In the genomic region with DNA sequence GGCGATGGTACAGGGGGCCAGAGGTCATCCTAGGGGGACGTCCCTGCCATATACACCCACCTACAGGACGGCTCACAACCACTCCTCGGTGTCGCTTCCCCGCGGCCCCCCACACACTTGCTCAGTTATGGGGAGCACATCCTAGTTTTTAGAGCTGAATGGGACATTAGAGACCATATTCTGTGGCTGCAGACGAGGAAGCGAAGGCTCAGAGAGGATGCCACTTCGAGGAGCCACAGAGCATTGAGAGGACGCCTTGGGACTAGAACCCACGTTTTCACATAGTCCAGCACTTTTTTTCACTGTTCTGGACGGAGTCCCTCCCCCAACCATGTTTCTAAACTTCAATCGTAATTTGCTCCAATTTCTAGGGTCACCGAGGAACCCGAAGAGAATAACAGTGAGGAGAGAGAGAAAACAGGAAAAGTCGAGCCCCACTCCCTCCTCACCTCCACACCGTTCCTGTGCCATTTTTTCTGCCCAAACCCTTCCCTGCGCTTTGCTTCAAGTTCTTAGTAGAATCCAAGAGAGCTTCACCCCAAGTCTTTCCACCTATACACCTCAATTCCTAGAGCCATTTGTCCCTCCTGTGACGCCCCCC, we compare ENCODE assay signal across 2 cellular contexts.
TF ChIP-seq lines count a peak whose summit lies in the region.

No MANE protein-coding gene starts in this region.

TF ChIP-seq in SK-N-SH, 30 proteins besides CTCF, POLR2A, EP300 and RAD21 (continued from another document):
- no peak for TF ChIP-seq SMC3 (IDR thresholded peaks at IDR 0.05; ENCODE audit: low read depth, low read length)
- TF ChIP-seq, protein P1, sequence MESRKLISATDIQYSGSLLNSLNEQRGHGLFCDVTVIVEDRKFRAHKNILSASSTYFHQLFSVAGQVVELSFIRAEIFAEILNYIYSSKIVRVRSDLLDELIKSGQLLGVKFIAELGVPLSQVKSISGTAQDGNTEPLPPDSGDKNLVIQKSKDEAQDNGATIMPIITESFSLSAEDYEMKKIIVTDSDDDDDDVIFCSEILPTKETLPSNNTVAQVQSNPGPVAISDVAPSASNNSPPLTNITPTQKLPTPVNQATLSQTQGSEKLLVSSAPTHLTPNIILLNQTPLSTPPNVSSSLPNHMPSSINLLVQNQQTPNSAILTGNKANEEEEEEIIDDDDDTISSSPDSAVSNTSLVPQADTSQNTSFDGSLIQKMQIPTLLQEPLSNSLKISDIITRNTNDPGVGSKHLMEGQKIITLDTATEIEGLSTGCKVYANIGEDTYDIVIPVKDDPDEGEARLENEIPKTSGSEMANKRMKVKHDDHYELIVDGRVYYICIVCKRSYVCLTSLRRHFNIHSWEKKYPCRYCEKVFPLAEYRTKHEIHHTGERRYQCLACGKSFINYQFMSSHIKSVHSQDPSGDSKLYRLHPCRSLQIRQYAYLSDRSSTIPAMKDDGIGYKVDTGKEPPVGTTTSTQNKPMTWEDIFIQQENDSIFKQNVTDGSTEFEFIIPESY (IDR thresholded peaks at IDR 0.05; ENCODE audit: borderline replicate concordance, low read depth): no peak
- no peak for TF ChIP-seq USF1 (IDR thresholded peaks at IDR 0.05; ENCODE audit: borderline replicate concordance, low read depth)
- no peak for TF ChIP-seq RCOR1 (IDR thresholded peaks at IDR 0.05; ENCODE audit: low read length)
- TF ChIP-seq TAF1 (IDR thresholded peaks at IDR 0.05; ENCODE audit: borderline replicate concordance, low read depth, low read length): no peak
- TF ChIP-seq FOXM1 (IDR thresholded peaks at IDR 0.05; ENCODE audit: low read depth): no peak
- TF ChIP-seq RFX5 (IDR thresholded peaks at IDR 0.05; ENCODE audit: low read length): no peak
- TF ChIP-seq YY1 (IDR thresholded peaks at IDR 0.05; ENCODE audit: low read depth): no peak

TF ChIP-seq in SK-N-SH treated with all-trans-retinoic acid at 6 μM for 48 hours, 23 proteins besides CTCF, POLR2A, EP300 and RAD21:
- TF ChIP-seq PATZ1 (CRISPR knock-in tag; IDR thresholded peaks at IDR 0.05; ENCODE audit: borderline replicate concordance) (no peak), ZNF565 (CRISPR knock-in tag; conservative IDR thresholded peaks at IDR 0.05; ENCODE audit: low read depth) (no peak), ZFP3 (CRISPR knock-in tag; IDR thresholded peaks at IDR 0.05) (no peak), TOX (CRISPR knock-in tag; IDR thresholded peaks at IDR 0.05; ENCODE audit: borderline replicate concordance) (no peak), CSDC2 (CRISPR knock-in tag; IDR thresholded peaks at IDR 0.05) (no peak), OSR1 (CRISPR knock-in tag; IDR thresholded peaks at IDR 0.05) (no peak), ZFP30 (CRISPR knock-in tag; IDR thresholded peaks at IDR 0.05) (no peak), ZNF70 (CRISPR knock-in tag; IDR thresholded peaks at IDR 0.05) (no peak), ARNTL (CRISPR knock-in tag; IDR thresholded peaks at IDR 0.05; ENCODE audit: borderline replicate concordance, low read depth) (no peak), TCF4 (CRISPR knock-in tag; IDR thresholded peaks at IDR 0.05; ENCODE audit: borderline replicate concordance) (no peak), POU6F1 (CRISPR knock-in tag; IDR thresholded peaks at IDR 0.05; ENCODE audit: borderline replicate concordance, low read depth) (no peak), SNAI2 (CRISPR knock-in tag; IDR thresholded peaks at IDR 0.05) (no peak), ISL1 (CRISPR knock-in tag; IDR thresholded peaks at IDR 0.05) (no peak)
- TF ChIP-seq, protein P2, sequence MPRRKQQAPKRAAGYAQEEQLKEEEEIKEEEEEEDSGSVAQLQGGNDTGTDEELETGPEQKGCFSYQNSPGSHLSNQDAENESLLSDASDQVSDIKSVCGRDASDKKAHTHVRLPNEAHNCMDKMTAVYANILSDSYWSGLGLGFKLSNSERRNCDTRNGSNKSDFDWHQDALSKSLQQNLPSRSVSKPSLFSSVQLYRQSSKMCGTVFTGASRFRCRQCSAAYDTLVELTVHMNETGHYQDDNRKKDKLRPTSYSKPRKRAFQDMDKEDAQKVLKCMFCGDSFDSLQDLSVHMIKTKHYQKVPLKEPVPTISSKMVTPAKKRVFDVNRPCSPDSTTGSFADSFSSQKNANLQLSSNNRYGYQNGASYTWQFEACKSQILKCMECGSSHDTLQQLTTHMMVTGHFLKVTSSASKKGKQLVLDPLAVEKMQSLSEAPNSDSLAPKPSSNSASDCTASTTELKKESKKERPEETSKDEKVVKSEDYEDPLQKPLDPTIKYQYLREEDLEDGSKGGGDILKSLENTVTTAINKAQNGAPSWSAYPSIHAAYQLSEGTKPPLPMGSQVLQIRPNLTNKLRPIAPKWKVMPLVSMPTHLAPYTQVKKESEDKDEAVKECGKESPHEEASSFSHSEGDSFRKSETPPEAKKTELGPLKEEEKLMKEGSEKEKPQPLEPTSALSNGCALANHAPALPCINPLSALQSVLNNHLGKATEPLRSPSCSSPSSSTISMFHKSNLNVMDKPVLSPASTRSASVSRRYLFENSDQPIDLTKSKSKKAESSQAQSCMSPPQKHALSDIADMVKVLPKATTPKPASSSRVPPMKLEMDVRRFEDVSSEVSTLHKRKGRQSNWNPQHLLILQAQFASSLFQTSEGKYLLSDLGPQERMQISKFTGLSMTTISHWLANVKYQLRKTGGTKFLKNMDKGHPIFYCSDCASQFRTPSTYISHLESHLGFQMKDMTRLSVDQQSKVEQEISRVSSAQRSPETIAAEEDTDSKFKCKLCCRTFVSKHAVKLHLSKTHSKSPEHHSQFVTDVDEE (CRISPR knock-in tag; IDR thresholded peaks at IDR 0.05): no peak
- TF ChIP-seq, protein P3, sequence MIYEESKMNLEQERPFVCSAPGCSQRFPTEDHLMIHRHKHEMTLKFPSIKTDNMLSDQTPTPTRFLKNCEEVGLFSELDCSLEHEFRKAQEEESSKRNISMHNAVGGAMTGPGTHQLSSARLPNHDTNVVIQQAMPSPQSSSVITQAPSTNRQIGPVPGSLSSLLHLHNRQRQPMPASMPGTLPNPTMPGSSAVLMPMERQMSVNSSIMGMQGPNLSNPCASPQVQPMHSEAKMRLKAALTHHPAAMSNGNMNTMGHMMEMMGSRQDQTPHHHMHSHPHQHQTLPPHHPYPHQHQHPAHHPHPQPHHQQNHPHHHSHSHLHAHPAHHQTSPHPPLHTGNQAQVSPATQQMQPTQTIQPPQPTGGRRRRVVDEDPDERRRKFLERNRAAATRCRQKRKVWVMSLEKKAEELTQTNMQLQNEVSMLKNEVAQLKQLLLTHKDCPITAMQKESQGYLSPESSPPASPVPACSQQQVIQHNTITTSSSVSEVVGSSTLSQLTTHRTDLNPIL (CRISPR knock-in tag; IDR thresholded peaks at IDR 0.05; ENCODE audit: low read depth): no peak
